ENCODE assay signal across 15 cellular contexts in genomic region chrX:142186103-142186502, GRCh38. TPM values are rescaled to one million over a fixed set of nuclear protein-coding genes. Genes with fewer than 3 reads are reported as not detected.
DNase-seq lines count a peak whose midpoint lies in the region; ATAC-seq and TF ChIP-seq lines count a peak whose summit lies in the region.
"Had no signal": no experiment of that assay in that cellular context is flagged by ENCODE, and none has a peak within 500 bp of the region (broad histone marks: within the 10 kb centered on the region; RNA-seq: fewer than 3 reads in every experiment).

No MANE protein-coding gene starts in this region.

- H3K4me3 ChIP-seq in breast epithelium (no peak overlapping the region), brain microvascular endothelial cell (ENCODE audit: low read depth, low read length) (no peak overlapping the region)
- H3K4me3 ChIP-seq: A549, GM23338 had no signal

- H3K36me3 ChIP-seq in breast epithelium: no peaks in the 10 kb centered on the region
- H3K36me3 ChIP-seq in brain microvascular endothelial cell (replicated peaks): no peaks in the 10 kb centered on the region

- H3K27me3 Mint-ChIP-seq in MCF 10A (ENCODE audit: insufficient read depth, unreplicated experiment): no peaks in the 10 kb centered on the region
- H3K27me3 Mint-ChIP-seq: CD4-positive, alpha-beta T cell had no signal

- POLR2A ChIA-PET in MCF 10A (lab: Yijun Ruan, JAX): interaction anchor here (0.7 kb wide), 1 partner anchor 11 kb away, joined by 4 read pairs; no protein-coding TSS in a partner anchor
- POLR2A ChIA-PET in RWPE1 (lab: Yijun Ruan, JAX; ENCODE audit: low non-redundant PET): no interaction called here

- no peak overlapping the region for H3K4me3 Mint-ChIP-seq in MCF 10A (ENCODE audit: unreplicated experiment)
- H3K4me3 Mint-ChIP-seq: CD4-positive, alpha-beta T cell; GM23338 had no signal

- H3K27ac ChIP-seq in breast epithelium (no peak overlapping the region), RWPE1 (no peak overlapping the region), brain microvascular endothelial cell (no peak overlapping the region)
- H3K27ac ChIP-seq: 22Rv1, A549, C4-2B had no signal

- CTCF ChIA-PET in MCF 10A (lab: Yijun Ruan, JAX): no interaction called here
- CTCF ChIA-PET in RWPE1 (lab: Yijun Ruan, JAX): no interaction called here

- no peaks in the 10 kb centered on the region for H3K4me1 ChIP-seq in breast epithelium
- H3K4me1 ChIP-seq: A549 had no signal

- H3K27ac Mint-ChIP-seq in MCF 10A (ENCODE audit: low read depth, unreplicated experiment): no peak overlapping the region
- H3K27ac Mint-ChIP-seq: CD4-positive, alpha-beta T cell; GM23338 had no signal

- ATAC-seq in HG02623 (IDR thresholded peaks at IDR 0.05; ENCODE audit: unreplicated experiment): no peak
- ATAC-seq: A549, GM23338 had no signal

- no TSS peak for BruUV-seq in MCF 10A (replicated peaks; lab: Mats Ljungman, UMichigan)

- no peak for TF ChIP-seq POLR2A in breast epithelium (IDR thresholded peaks at IDR 0.05)

- intact Hi-C loops in MCF 10A (cut with micrococcal nuclease) (no loop called here), breast epithelium (cut with DNase I; ENCODE audit: low total_unique reads) (no loop called here)

- TF ChIP-seq CTCF in MCF 10A (IDR thresholded peaks at IDR 0.05; ENCODE audit: unreplicated experiment): no peak
- no peak for TF ChIP-seq CTCF in breast epithelium (IDR thresholded peaks at IDR 0.05)
- no peak for TF ChIP-seq CTCF in RWPE1 (conservative IDR thresholded peaks at IDR 0.05; ENCODE audit: low read depth)
- TF ChIP-seq CTCF in brain microvascular endothelial cell (IDR thresholded peaks at IDR 0.05; ENCODE audit: low read depth, low read length, missing control alignments): no peak

- DNase-seq in MCF 10A (ENCODE audit: unreplicated experiment) (peak; percentile 33), breast epithelium (ENCODE audit: low spot score in 2 of 2) (no peak), MV-4-11 (lab: John Stamatoyannopoulos, UW) (peak; percentile 27), RWPE1 (ENCODE audit: low spot score) (peak; percentile 2), NCI-H2196 treated with DMSO at 0.1 percent for 48 hours (lab: John Stamatoyannopoulos, UW; ENCODE audit: unreplicated experiment) (no peak), brain microvascular endothelial cell (no peak), NCI-H82 treated with DMSO at 0.1 percent for 48 hours (lab: John Stamatoyannopoulos, UW; ENCODE audit: unreplicated experiment) (no peak)
- DNase-seq: AML-193; CD4-positive, alpha-beta T cell; HCEC 1CT had no signal

- no peaks in the 10 kb centered on the region for H3K9me3 ChIP-seq in breast epithelium
- H3K9me3 ChIP-seq: A549 had no signal

- H3K9me3 Mint-ChIP-seq in MCF 10A (ENCODE audit: unreplicated experiment): peaks cover 8% of the 10 kb centered on the region
- H3K9me3 Mint-ChIP-seq: CD4-positive, alpha-beta T cell; GM23338 had no signal

- peaks cover 6% of the 10 kb centered on the region for H3K4me1 Mint-ChIP-seq in MCF 10A (ENCODE audit: insufficient read depth, unreplicated experiment)
- H3K4me1 Mint-ChIP-seq: GM23338 had no signal

- H3K27me3 ChIP-seq in breast epithelium (no peaks in the 10 kb centered on the region), brain microvascular endothelial cell (replicated peaks) (no peaks in the 10 kb centered on the region)

- in situ Hi-C loops in brain microvascular endothelial cell (cut with HindIII; ENCODE audit: low pct_ligation_motif_present, low sequenced_read_pairs): no loop called here

- H3K36me3 Mint-ChIP-seq in MCF 10A (ENCODE audit: insufficient read depth, unreplicated experiment): no peaks in the 10 kb centered on the region

RNA-seq across cellular contexts. Expression of gene MAGEC2, which starts 19.0 kb away (rescaled TPM):
- not detected in 2 replicates for total RNA-seq in MCF 10A (2022)
- not detected for total RNA-seq in breast epithelium
- total RNA-seq: CD4-positive, alpha-beta T cell; GM23338 had no signal

Comparison
In these comparisons a context has a peak if more than half of its experiments do, and no peak if none do; other contexts are left out.
1. DNase-seq: peak in MCF 10A (single experiment), MV-4-11 (single experiment) and RWPE1 (single experiment); none in breast epithelium (0 of 2), NCI-H2196 treated with DMSO at 0.1 percent for 48 hours (single experiment), brain microvascular endothelial cell (single experiment) and NCI-H82 treated with DMSO at 0.1 percent for 48 hours (single experiment).